2 cellular contexts compared by ENCODE assay signal in genomic region chr11:72824020-72824419, GRCh38.
TF ChIP-seq lines count a peak whose summit lies in the region.

No MANE protein-coding gene starts in this region.

TF ChIP-seq in HepG2, 621 proteins besides CTCF, POLR2A, EP300 and RAD21:
- TF ChIP-seq POLR2G (IDR thresholded peaks at IDR 0.05; ENCODE audit: low read depth, low read length) (0 out of 2 replicates have a peak, but pooled peaks have one; percentile 10), HMG20B (CRISPR knock-in tag; conservative IDR thresholded peaks at IDR 0.05) (no peak)

TF ChIP-seq in GM23338, 12 proteins besides CTCF, POLR2A, EP300 and RAD21:
- no peak for TF ChIP-seq ZNF331 (CRISPR knock-in tag; IDR thresholded peaks at IDR 0.05; ENCODE audit: low read depth)
- TF ChIP-seq EZH2 (IDR thresholded peaks at IDR 0.05; ENCODE audit: low read depth, unreplicated experiment): no peak
- no peak for TF ChIP-seq CREB1 (CRISPR knock-in tag; IDR thresholded peaks at IDR 0.05; ENCODE audit: low read depth)
- no peak for TF ChIP-seq REST (IDR thresholded peaks at IDR 0.05; ENCODE audit: unreplicated experiment)
- no peak for TF ChIP-seq STAT1 (IDR thresholded peaks at IDR 0.05; ENCODE audit: unreplicated experiment)
- no peak for TF ChIP-seq EZH2phosphoT487 (IDR thresholded peaks at IDR 0.05; ENCODE audit: unreplicated experiment)
- no peak for TF ChIP-seq POLR2AphosphoS5 (IDR thresholded peaks at IDR 0.05; ENCODE audit: low read depth)
- TF ChIP-seq ETS1 (IDR thresholded peaks at IDR 0.05): no peak
- TF ChIP-seq ZNF114 (CRISPR knock-in tag; IDR thresholded peaks at IDR 0.05): no peak
- TF ChIP-seq NANOG (IDR thresholded peaks at IDR 0.05; ENCODE audit: borderline replicate concordance): no peak
- TF ChIP-seq JUNB (IDR thresholded peaks at IDR 0.05; ENCODE audit: unreplicated experiment): no peak
- TF ChIP-seq, protein P1, sequence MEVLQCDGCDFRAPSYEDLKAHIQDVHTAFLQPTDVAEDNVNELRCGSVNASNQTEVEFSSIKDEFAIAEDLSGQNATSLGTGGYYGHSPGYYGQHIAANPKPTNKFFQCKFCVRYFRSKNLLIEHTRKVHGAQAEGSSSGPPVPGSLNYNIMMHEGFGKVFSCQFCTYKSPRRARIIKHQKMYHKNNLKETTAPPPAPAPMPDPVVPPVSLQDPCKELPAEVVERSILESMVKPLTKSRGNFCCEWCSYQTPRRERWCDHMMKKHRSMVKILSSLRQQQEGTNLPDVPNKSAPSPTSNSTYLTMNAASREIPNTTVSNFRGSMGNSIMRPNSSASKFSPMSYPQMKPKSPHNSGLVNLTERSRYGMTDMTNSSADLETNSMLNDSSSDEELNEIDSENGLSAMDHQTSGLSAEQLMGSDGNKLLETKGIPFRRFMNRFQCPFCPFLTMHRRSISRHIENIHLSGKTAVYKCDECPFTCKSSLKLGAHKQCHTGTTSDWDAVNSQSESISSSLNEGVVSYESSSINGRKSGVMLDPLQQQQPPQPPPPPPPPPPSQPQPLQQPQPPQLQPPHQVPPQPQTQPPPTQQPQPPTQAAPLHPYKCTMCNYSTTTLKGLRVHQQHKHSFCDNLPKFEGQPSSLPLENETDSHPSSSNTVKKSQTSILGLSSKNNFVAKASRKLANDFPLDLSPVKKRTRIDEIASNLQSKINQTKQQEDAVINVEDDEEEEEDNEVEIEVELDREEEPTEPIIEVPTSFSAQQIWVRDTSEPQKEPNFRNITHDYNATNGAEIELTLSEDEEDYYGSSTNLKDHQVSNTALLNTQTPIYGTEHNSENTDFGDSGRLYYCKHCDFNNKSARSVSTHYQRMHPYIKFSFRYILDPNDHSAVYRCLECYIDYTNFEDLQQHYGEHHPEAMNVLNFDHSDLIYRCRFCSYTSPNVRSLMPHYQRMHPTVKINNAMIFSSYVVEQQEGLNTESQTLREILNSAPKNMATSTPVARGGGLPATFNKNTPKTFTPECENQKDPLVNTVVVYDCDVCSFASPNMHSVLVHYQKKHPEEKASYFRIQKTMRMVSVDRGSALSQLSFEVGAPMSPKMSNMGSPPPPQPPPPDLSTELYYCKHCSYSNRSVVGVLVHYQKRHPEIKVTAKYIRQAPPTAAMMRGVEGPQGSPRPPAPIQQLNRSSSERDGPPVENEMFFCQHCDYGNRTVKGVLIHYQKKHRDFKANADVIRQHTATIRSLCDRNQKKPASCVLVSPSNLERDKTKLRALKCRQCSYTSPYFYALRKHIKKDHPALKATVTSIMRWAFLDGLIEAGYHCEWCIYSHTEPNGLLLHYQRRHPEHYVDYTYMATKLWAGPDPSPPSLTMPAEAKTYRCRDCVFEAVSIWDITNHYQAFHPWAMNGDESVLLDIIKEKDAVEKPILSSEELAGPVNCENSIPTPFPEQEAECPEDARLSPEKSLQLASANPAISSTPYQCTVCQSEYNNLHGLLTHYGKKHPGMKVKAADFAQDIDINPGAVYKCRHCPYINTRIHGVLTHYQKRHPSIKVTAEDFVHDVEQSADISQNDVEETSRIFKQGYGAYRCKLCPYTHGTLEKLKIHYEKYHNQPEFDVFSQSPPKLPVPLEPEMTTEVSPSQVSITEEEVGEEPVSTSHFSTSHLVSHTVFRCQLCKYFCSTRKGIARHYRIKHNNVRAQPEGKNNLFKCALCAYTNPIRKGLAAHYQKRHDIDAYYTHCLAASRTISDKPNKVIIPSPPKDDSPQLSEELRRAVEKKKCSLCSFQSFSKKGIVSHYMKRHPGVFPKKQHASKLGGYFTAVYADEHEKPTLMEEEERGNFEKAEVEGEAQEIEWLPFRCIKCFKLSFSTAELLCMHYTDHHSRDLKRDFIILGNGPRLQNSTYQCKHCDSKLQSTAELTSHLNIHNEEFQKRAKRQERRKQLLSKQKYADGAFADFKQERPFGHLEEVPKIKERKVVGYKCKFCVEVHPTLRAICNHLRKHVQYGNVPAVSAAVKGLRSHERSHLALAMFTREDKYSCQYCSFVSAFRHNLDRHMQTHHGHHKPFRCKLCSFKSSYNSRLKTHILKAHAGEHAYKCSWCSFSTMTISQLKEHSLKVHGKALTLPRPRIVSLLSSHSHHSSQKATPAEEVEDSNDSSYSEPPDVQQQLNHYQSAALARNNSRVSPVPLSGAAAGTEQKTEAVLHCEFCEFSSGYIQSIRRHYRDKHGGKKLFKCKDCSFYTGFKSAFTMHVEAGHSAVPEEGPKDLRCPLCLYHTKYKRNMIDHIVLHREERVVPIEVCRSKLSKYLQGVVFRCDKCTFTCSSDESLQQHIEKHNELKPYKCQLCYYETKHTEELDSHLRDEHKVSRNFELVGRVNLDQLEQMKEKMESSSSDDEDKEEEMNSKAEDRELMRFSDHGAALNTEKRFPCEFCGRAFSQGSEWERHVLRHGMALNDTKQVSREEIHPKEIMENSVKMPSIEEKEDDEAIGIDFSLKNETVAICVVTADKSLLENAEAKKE (CRISPR knock-in tag; IDR thresholded peaks at IDR 0.05): no peak
TF ChIP-seq in GM23338: peak in this region for 0.
